Comparison of ENCODE assay signal across 8 cellular contexts in the genomic region with DNA sequence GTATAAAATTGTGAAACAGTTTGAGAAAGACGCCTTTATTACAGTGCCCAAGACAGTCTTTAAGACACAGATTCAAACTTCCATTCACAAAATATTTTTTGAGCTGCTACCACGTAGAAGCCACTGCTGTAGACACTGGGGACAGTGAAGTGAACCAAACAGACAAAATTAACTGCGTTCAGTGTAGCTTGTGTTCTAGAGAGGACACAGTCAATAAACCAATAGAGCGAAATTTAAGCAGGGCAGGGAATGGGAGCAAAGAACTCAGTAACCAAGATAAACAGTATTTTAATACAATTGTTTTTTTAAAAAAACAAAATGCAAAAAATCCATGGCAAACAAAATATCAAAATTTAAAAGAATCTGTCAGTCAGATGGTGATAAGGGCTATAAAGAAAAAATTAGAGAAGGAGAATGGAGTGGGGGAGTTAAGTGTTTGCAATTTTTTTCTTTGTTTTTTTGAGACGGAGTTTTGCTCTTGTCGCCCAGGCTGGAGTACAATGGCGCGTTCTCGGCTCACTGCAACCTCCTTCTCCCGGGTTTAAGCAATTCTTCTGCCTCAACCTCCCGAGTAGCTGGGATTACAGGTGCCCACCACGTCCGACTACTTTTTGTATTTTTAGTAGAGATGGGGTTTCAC. TPM values are rescaled to one million over a fixed set of nuclear protein-coding genes. Genes with fewer than 3 reads are reported as not detected.
DNase-seq lines count a peak whose midpoint lies in the region; ATAC-seq and TF ChIP-seq lines count a peak whose summit lies in the region.

No MANE protein-coding gene starts in this region.

- peak overlapping the region; percentile 74 to 97 (median 85) for H3K4me3 ChIP-seq in breast epithelium
- H3K4me3 ChIP-seq in mucosa of stomach (ENCODE audit: low read length), result peak overlapping the region; percentile 59

- peak in 1 of 2 donors; percentile 9 for ATAC-seq in activated T-cell treated with anti-CD3 and anti-CD28 coated beads, Interleukin-2, amount 50 U/mL, for 72 hours (replicated peaks in 1 of 2)
- ATAC-seq in HG03432 (IDR thresholded peaks at IDR 0.05; ENCODE audit: unreplicated experiment) (peak; percentile 9), GM18519 (IDR thresholded peaks at IDR 0.05; ENCODE audit: low FRiP score, unreplicated experiment) (no peak)

- H3K27ac Mint-ChIP-seq in activated T-cell treated with anti-CD3 and anti-CD28 coated beads, Interleukin-2, amount 50 U/mL, for 72 hours, result peak overlapping the region; percentile 95

- no peak for DNase-seq in activated T-cell treated with anti-CD3 and anti-CD28 coated beads, Interleukin-2, amount 50 U/mL, for 72 hours
- no peak for DNase-seq in activated T-cell treated with anti-CD3 and anti-CD28 coated beads, Interleukin-2, amount 50 U/mL, for 1 hour
- DNase-seq in breast epithelium (ENCODE audit: low spot score in 2 of 2) (no peak), islet precursor cell (no peak), SHP77 treated with DMSO at 0.1 percent for 48 hours (lab: John Stamatoyannopoulos, UW) (no peak)

- intact Hi-C loops in breast epithelium (cut with DNase I; ENCODE audit: low total_unique reads), result no loop called here

- H3K9me3 ChIP-seq in breast epithelium (no peaks in the 10 kb centered on the region), mucosa of stomach (ENCODE audit: control insufficient read depth, low read length) (no peaks in the 10 kb centered on the region)

- H3K27me3 Mint-ChIP-seq in activated T-cell treated with anti-CD3 and anti-CD28 coated beads, Interleukin-2, amount 50 U/mL, for 72 hours (ENCODE audit: low read depth), result no peaks in the 10 kb centered on the region

- peak overlapping the region; percentile 91 to 98 for H3K4me3 Mint-ChIP-seq in activated T-cell treated with anti-CD3 and anti-CD28 coated beads, Interleukin-2, amount 50 U/mL, for 72 hours

- H3K4me1 ChIP-seq in breast epithelium (no peaks in the 10 kb centered on the region), mucosa of stomach (ENCODE audit: control insufficient read depth, insufficient read depth, low read length) (peaks cover 6% of the 10 kb centered on the region)

- H3K36me3 ChIP-seq in breast epithelium (no peaks in the 10 kb centered on the region), mucosa of stomach (ENCODE audit: control insufficient read depth, insufficient read depth, low read length) (no peaks in the 10 kb centered on the region)

- peaks cover 26% of the 10 kb centered on the region for H3K4me1 Mint-ChIP-seq in activated T-cell treated with anti-CD3 and anti-CD28 coated beads, Interleukin-2, amount 50 U/mL, for 72 hours (ENCODE audit: low read depth)

- no peaks in the 10 kb centered on the region for H3K36me3 Mint-ChIP-seq in activated T-cell treated with anti-CD3 and anti-CD28 coated beads, Interleukin-2, amount 50 U/mL, for 72 hours (ENCODE audit: insufficient read depth in 2 of 2)

- no peaks in the 10 kb centered on the region for H3K9me3 Mint-ChIP-seq in activated T-cell treated with anti-CD3 and anti-CD28 coated beads, Interleukin-2, amount 50 U/mL, for 72 hours

- H3K27ac ChIP-seq in breast epithelium, result peak overlapping the region; percentile 53 to 78

- no peak for TF ChIP-seq CTCF in breast epithelium (IDR thresholded peaks at IDR 0.05)

- H3K9ac ChIP-seq in mucosa of stomach (ENCODE audit: low read length), result peak overlapping the region; percentile 54

- H3K27me3 ChIP-seq in breast epithelium (no peaks in the 10 kb centered on the region), mucosa of stomach (ENCODE audit: control insufficient read depth, insufficient read depth, low read length) (no peaks in the 10 kb centered on the region)

- TF ChIP-seq POLR2A in breast epithelium (IDR thresholded peaks at IDR 0.05), result no peak

RNA-seq across cellular contexts. Expression of a gene that starts 0.7 kb away (rescaled TPM):
- 1 to 10 TPM; 5.5 to 7.3 TPM for total RNA-seq in activated T-cell treated with anti-CD3 and anti-CD28 coated beads, Interleukin-2, amount 50 U/mL, for 72 hours
- total RNA-seq in breast epithelium, result 1 to 10 TPM; 2.2 to 7.8 (median 4.3) TPM

RNA-seq across cellular contexts. Expression of a gene that starts 36.1 kb away (rescaled TPM):
- total RNA-seq in activated T-cell treated with anti-CD3 and anti-CD28 coated beads, Interleukin-2, amount 50 U/mL, for 72 hours, result 10 to 100 TPM; 13.3 to 15.3 TPM
- 10 to 100 TPM in 1 of 3 donors, 1 to 10 TPM in 1, under 1 TPM in 1; 0.32 to 15.8 (median 7.9) TPM for total RNA-seq in breast epithelium

RNA-seq across cellular contexts. Expression of a gene that starts 49.4 kb away (rescaled TPM):
- total RNA-seq in activated T-cell treated with anti-CD3 and anti-CD28 coated beads, Interleukin-2, amount 50 U/mL, for 72 hours, result 10 to 100 TPM; 32.7 to 38.7 TPM
- 10 to 100 TPM; 18.2 to 33.8 (median 26.9) TPM for total RNA-seq in breast epithelium
